ENCODE assay signal across 2 cellular contexts in the genomic region with DNA sequence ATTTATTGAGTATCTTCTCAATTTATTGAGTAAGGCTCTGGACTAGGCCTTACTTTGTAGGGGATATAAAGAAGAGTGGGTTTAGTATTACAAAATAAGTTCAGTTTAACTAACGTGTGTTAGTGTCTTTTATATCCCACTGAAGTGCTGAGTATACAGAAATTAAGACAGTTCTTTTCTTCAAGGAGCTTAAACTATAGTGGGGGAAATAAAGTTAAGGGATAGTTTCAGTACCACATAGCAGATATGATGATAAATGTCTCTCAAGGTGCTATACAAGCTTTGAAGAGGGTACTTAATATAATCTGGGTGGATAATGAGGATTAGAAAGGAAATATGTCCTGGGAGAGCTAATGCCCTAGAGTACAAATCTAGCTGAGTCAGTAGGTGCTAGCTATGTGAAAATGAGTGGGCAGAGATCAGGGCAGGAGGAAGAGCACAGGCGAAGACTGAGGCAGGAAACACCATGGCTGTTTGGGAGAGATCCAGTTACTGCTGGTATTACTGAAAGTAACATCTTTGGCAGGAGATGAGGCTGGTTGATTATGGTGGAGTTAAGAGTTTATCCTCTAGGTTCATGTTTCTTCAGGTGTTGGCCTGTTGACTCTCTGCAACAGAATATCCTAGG.
TF ChIP-seq lines count a peak whose summit lies in the region.

No MANE protein-coding gene starts in this region.

TF ChIP-seq in IMR-90, 13 proteins besides CTCF, POLR2A, EP300 and RAD21:
- TF ChIP-seq MAFK (IDR thresholded peaks at IDR 0.05; ENCODE audit: low read depth, low read length) (peak; percentile 41; the same call in 1 of the 2 replicates), CEBPB (IDR thresholded peaks at IDR 0.05; ENCODE audit: low read depth, low read length) (no peak), MXI1 (IDR thresholded peaks at IDR 0.05; ENCODE audit: borderline replicate concordance, low read depth, low read length) (no peak), RFX5 (IDR thresholded peaks at IDR 0.05; ENCODE audit: low read depth, low read length) (no peak)
- TF ChIP-seq, protein P1, sequence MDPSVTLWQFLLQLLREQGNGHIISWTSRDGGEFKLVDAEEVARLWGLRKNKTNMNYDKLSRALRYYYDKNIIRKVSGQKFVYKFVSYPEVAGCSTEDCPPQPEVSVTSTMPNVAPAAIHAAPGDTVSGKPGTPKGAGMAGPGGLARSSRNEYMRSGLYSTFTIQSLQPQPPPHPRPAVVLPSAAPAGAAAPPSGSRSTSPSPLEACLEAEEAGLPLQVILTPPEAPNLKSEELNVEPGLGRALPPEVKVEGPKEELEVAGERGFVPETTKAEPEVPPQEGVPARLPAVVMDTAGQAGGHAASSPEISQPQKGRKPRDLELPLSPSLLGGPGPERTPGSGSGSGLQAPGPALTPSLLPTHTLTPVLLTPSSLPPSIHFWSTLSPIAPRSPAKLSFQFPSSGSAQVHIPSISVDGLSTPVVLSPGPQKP (IDR thresholded peaks at IDR 0.05; ENCODE audit: borderline replicate concordance, low read depth, low read length): no peak
- TF ChIP-seq, protein P2, sequence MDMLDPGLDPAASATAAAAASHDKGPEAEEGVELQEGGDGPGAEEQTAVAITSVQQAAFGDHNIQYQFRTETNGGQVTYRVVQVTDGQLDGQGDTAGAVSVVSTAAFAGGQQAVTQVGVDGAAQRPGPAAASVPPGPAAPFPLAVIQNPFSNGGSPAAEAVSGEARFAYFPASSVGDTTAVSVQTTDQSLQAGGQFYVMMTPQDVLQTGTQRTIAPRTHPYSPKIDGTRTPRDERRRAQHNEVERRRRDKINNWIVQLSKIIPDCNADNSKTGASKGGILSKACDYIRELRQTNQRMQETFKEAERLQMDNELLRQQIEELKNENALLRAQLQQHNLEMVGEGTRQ (IDR thresholded peaks at IDR 0.05; ENCODE audit: low read depth, low read length): no peak

TF ChIP-seq in GM12878, 131 proteins besides CTCF, POLR2A, EP300 and RAD21:
- TF ChIP-seq SRF (IDR thresholded peaks at IDR 0.05; ENCODE audit: low read depth in 2 of 2, low read length in 2 of 2) (no peak), SMAD1 (IDR thresholded peaks at IDR 0.05; ENCODE audit: low read depth, partially characterized antibody) (no peak), NBN (IDR thresholded peaks at IDR 0.05) (no peak), KAT2A (conservative IDR thresholded peaks at IDR 0.05; ENCODE audit: control insufficient read depth, low read depth, low read length) (no peak), MTA3 (IDR thresholded peaks at IDR 0.05; ENCODE audit: borderline replicate concordance, low read length) (no peak), YBX1 (IDR thresholded peaks at IDR 0.05) (no peak), CHD1 (IDR thresholded peaks at IDR 0.05; ENCODE audit: low read depth, low read length) (no peak), RUNX3 (IDR thresholded peaks at IDR 0.05; ENCODE audit: low read length) (no peak), GABPA (IDR thresholded peaks at IDR 0.05; ENCODE audit: low read depth) (no peak), ZNF384 (IDR thresholded peaks at IDR 0.05; ENCODE audit: borderline replicate concordance, low read depth, low read length) (no peak), RFX5 (IDR thresholded peaks at IDR 0.05; ENCODE audit: low read depth, low read length) (no peak)
- TF ChIP-seq, protein P3, sequence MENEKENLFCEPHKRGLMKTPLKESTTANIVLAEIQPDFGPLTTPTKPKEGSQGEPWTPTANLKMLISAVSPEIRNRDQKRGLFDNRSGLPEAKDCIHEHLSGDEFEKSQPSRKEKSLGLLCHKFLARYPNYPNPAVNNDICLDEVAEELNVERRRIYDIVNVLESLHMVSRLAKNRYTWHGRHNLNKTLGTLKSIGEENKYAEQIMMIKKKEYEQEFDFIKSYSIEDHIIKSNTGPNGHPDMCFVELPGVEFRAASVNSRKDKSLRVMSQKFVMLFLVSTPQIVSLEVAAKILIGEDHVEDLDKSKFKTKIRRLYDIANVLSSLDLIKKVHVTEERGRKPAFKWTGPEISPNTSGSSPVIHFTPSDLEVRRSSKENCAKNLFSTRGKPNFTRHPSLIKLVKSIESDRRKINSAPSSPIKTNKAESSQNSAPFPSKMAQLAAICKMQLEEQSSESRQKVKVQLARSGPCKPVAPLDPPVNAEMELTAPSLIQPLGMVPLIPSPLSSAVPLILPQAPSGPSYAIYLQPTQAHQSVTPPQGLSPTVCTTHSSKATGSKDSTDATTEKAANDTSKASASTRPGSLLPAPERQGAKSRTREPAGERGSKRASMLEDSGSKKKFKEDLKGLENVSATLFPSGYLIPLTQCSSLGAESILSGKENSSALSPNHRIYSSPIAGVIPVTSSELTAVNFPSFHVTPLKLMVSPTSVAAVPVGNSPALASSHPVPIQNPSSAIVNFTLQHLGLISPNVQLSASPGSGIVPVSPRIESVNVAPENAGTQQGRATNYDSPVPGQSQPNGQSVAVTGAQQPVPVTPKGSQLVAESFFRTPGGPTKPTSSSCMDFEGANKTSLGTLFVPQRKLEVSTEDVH (IDR thresholded peaks at IDR 0.05; ENCODE audit: low read depth, partially characterized antibody): no peak
